Comparison of ENCODE assay signal across 11 cellular contexts in the genomic region with DNA sequence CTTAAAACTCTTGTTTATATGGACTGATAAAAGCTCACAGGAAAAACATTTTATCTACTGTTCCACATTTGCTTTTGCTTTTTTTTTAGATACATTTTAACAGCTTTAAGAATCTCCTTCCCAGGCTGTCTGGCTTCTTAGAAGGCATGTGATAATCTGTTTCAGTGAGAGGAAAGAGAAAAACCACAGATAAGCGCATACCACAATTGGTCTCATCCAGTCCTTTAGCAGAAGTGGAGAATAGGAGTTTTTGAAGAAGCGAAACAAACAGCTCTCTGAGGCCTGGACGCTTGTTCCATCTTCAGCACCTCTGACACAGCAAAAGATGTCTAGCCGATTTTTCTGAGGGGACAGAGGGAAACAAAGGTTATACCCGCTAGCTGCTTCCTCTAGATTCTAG. TPM values are rescaled to one million over a fixed set of nuclear protein-coding genes. Genes with fewer than 3 reads are reported as not detected.
A peak's percentile ranks its signal among the peaks of the same experiment; 100 is the strongest.
DNase-seq lines count a peak whose midpoint lies in the region; ATAC-seq, FAIRE-seq and TF ChIP-seq lines count a peak whose summit lies in the region.
"Had no signal": no experiment of that assay in that cellular context is flagged by ENCODE, and none has a peak within 500 bp of the region (broad histone marks: within the 10 kb centered on the region; RNA-seq: fewer than 3 reads in every experiment).

No MANE protein-coding gene starts in this region.

- no peaks in the 10 kb centered on the region for H3K4me1 ChIP-seq in vagina
- H3K4me1 ChIP-seq: parathyroid adenoma had no signal

- no peak for DNase-seq in CD4-positive, alpha-beta T cell
- peak; percentile 98 for DNase-seq in NOMO-1 treated with DMSO at 0.1 percent for 48 hours (lab: John Stamatoyannopoulos, UW; ENCODE audit: unreplicated experiment)
- peak; percentile 18 for DNase-seq in germinal center (ENCODE audit: low spot score)
- DNase-seq in osteocyte (ENCODE audit: extremely low spot score, unreplicated experiment): no peak
- DNase-seq in RCC 7860 (ENCODE audit: low spot score): no peak
- no peak for DNase-seq in urothelium cell line (ENCODE audit: low spot score)
- DNase-seq in vagina (ENCODE audit: extremely low spot score in 2 of 2): no peak

- ATAC-seq in CD4-positive, alpha-beta T cell (ENCODE audit: poor library complexity): peak; percentile 78
- ATAC-seq in GM21447 (IDR thresholded peaks at IDR 0.05; ENCODE audit: unreplicated experiment): peak; percentile 78

- no peak for FAIRE-seq in RCC 7860 (lab: Jason Lieb, UNC)
- FAIRE-seq in urothelium cell line (lab: Jason Lieb, UNC): no peak
- FAIRE-seq: bronchial epithelial cell, G401.6 had no signal

- peaks cover 86% of the 10 kb centered on the region for H3K36me3 Mint-ChIP-seq in CD4-positive, alpha-beta T cell (ENCODE audit: low read depth)
- H3K36me3 Mint-ChIP-seq in osteocyte (ENCODE audit: unreplicated experiment): peaks cover 58% of the 10 kb centered on the region

- H3K27ac ChIP-seq in CD4-positive, alpha-beta T cell (ENCODE audit: low read depth, low read length): no peak overlapping the region
- H3K27ac ChIP-seq in vagina: no peak overlapping the region
- H3K27ac ChIP-seq: parathyroid adenoma had no signal

- POLR2A ChIA-PET in CD4-positive, alpha-beta T cell (lab: Charles Lee): interaction anchor here (0.6 to 2.0 kb wide), 6 partner anchors 9 to 431 kb away, joined by 3 to 11 read pairs (median 4); no protein-coding TSS in a partner anchor

- no peak for TF ChIP-seq POLR2A in vagina (IDR thresholded peaks at IDR 0.05)

- peak overlapping the region; percentile 40 for H3K4me3 Mint-ChIP-seq in CD4-positive, alpha-beta T cell
- no peak overlapping the region for H3K4me3 Mint-ChIP-seq in osteocyte (ENCODE audit: unreplicated experiment)

- TF ChIP-seq CTCF in CD4-positive, alpha-beta T cell (IDR thresholded peaks at IDR 0.05): no peak
- no peak for TF ChIP-seq CTCF in osteocyte (IDR thresholded peaks at IDR 0.05)
- TF ChIP-seq CTCF in vagina (IDR thresholded peaks at IDR 0.05): no peak

- H3K27ac Mint-ChIP-seq in CD4-positive, alpha-beta T cell: peak overlapping the region; percentile 73
- H3K27ac Mint-ChIP-seq in osteocyte (ENCODE audit: unreplicated experiment): no peak overlapping the region

- no peaks in the 10 kb centered on the region for H3K9me3 Mint-ChIP-seq in CD4-positive, alpha-beta T cell
- H3K9me3 Mint-ChIP-seq in osteocyte (ENCODE audit: unreplicated experiment): no peaks in the 10 kb centered on the region

- no peak overlapping the region for H3K4me3 ChIP-seq in vagina

- H3K9me3 ChIP-seq in CD4-positive, alpha-beta T cell (ENCODE audit: control insufficient read depth, low read length): no peaks in the 10 kb centered on the region
- H3K9me3 ChIP-seq in vagina: no peaks in the 10 kb centered on the region

- no peaks in the 10 kb centered on the region for H3K27me3 Mint-ChIP-seq in CD4-positive, alpha-beta T cell
- no peaks in the 10 kb centered on the region for H3K27me3 Mint-ChIP-seq in osteocyte (ENCODE audit: unreplicated experiment)

- intact Hi-C loops in CD4-positive, alpha-beta T cell (cut with DNase I, micrococcal nuclease): loop anchor here in 1 of 2 experiments (2.0 kb wide), 1 partner anchor 46 kb away; a partner anchor contains a TSS
- intact Hi-C loops in vagina (cut with DNase I): no loop called here

- H3K36me3 ChIP-seq in vagina: peaks cover 0 to 98% of the 10 kb centered on the region in 2 donors

- CTCF ChIA-PET in CD4-positive, alpha-beta T cell (lab: Charles Lee): interaction anchor here (0.8 to 1.2 kb wide), 3 partner anchors 25 to 46 kb away, joined by 3 to 4 read pairs (median 3); no protein-coding TSS in a partner anchor

- no peaks in the 10 kb centered on the region for H3K27me3 ChIP-seq in CD4-positive, alpha-beta T cell (ENCODE audit: control insufficient read depth, insufficient read depth, low read length)
- H3K27me3 ChIP-seq in vagina: no peaks in the 10 kb centered on the region

- peaks cover 37% of the 10 kb centered on the region for H3K4me1 Mint-ChIP-seq in CD4-positive, alpha-beta T cell (ENCODE audit: low read depth)
- H3K4me1 Mint-ChIP-seq in osteocyte (ENCODE audit: unreplicated experiment): peaks cover under 1% of the 10 kb centered on the region

RNA-seq across cellular contexts. Expression of a gene that starts 37.6 kb away (rescaled TPM):
- 10 to 100 TPM; 46.9 to 48.3 TPM for total RNA-seq in CD4-positive, alpha-beta T cell
- total RNA-seq in osteocyte (24.9 and 25.5 TPM in 2 replicates), vagina (17.7 TPM)

RNA-seq across cellular contexts. Expression of a gene that starts 45.4 kb away (rescaled TPM):
- total RNA-seq in CD4-positive, alpha-beta T cell: 10 to 100 TPM; 17.2 to 17.6 TPM
- total RNA-seq in osteocyte: 36.5 and 40.1 TPM in 2 replicates
- 89.9 TPM for total RNA-seq in vagina

Comparison
In these comparisons a context has a peak if more than half of its experiments do, and no peak if none do; other contexts are left out.
1. DNase-seq: peak in NOMO-1 treated with DMSO at 0.1 percent for 48 hours (single experiment) and germinal center (single experiment); none in CD4-positive, alpha-beta T cell (0 of 10), osteocyte (single experiment), RCC 7860 (single experiment), urothelium cell line (single experiment) and vagina (0 of 2).